Comparison of ENCODE assay signal across 10 cellular contexts in genomic region chr22:36326178-36327161, GRCh38.
DNase-seq lines count a peak whose midpoint lies in the region; ATAC-seq, FAIRE-seq and TF ChIP-seq lines count a peak whose summit lies in the region.
"Had no signal": no experiment of that assay in that cellular context is flagged by ENCODE, and none has a peak within 500 bp of the region (broad histone marks: within the 10 kb centered on the region; RNA-seq: fewer than 3 reads in every experiment).

No MANE protein-coding gene starts in this region.

- H3K27ac ChIP-seq in H1 (ENCODE audit: low read depth, low read length) (peak overlapping the region; percentile 44; the same call in 1 of the 2 replicates), neutrophil (peak overlapping the region; percentile 95)

- no peak overlapping the region for H3K23ac ChIP-seq in H1 (ENCODE audit: insufficient read length)

- H3K56ac ChIP-seq in H1 (replicated peaks; ENCODE audit: insufficient read length, low read depth, low read length), result no peak overlapping the region

- no peak for TF ChIP-seq POLR2A in H1 (IDR thresholded peaks at IDR 0.05; ENCODE audit: control extremely low read depth in 1 of 2, low read depth in 2 of 2, low read length in 2 of 2)

- H3K27me3 Mint-ChIP-seq in stimulated activated naive CD8-positive, alpha-beta T cell treated with anti-CD3 and anti-CD28 coated beads, Interleukin-15, Interleukin-2, amounts not matched to agents 100 ng/mL and 50 ng/mL, for 24 hours, result no peaks in the 10 kb centered on the region

- H3K4me2 ChIP-seq in H1 (ENCODE audit: insufficient read depth in 1 of 2, low read depth in 2 of 2, low read length in 2 of 2), result no peak overlapping the region

- H3K4me1 ChIP-seq in H1 (replicated peaks in 1 of 4; ENCODE audit: control insufficient read depth in 3 of 4, insufficient read depth in 4 of 4, low read length in 3 of 4) (peaks cover 9 to 24% (median 20%) of the 10 kb centered on the region in 4 experiments), neutrophil (ENCODE audit: control insufficient read depth in 1 of 2, insufficient read depth in 1 of 2, low read depth in 1 of 2, low read length in 1 of 2) (peaks cover 39 to 43% of the 10 kb centered on the region in 2 experiments)

- H3K27ac Mint-ChIP-seq in stimulated activated naive CD8-positive, alpha-beta T cell treated with anti-CD3 and anti-CD28 coated beads, Interleukin-15, Interleukin-2, amounts not matched to agents 100 ng/mL and 50 ng/mL, for 24 hours, result peak overlapping the region; percentile 100

- H3K79me1 ChIP-seq in H1 (ENCODE audit: low read depth, low read length), result peaks cover 13% of the 10 kb centered on the region

- DNase-seq in stimulated activated naive CD8-positive, alpha-beta T cell treated with anti-CD3 and anti-CD28 coated beads, Interleukin-15, Interleukin-2, amounts not matched to agents 100 U/mL and 50 U/mL, for 24 hours, result no peak
- DNase-seq in H1 (ENCODE audit: low read depth in 1 of 2, low spot score in 2 of 2) (no peak), NCI-H446 (lab: John Stamatoyannopoulos, UW) (no peak), midbrain (lab: John Stamatoyannopoulos, UW) (no peak), superior temporal gyrus (ENCODE audit: extremely low spot score) (no peak)
- DNase-seq: COR-L47, NCI-H187 treated with DMSO at 0.1 percent for 48 hours had no signal

- H2BK12ac ChIP-seq in H1 (ENCODE audit: low read depth, low read length), result peak overlapping the region; percentile 35; the same call in 1 of the 2 replicates

- H3K9ac ChIP-seq in H1 (replicated peaks in 1 of 4; ENCODE audit: extremely low read depth in 1 of 4, low read depth in 3 of 4, low read length in 3 of 4), result no peak overlapping the region

- no peaks in the 10 kb centered on the region for H3K9me3 Mint-ChIP-seq in stimulated activated naive CD8-positive, alpha-beta T cell treated with anti-CD3 and anti-CD28 coated beads, Interleukin-15, Interleukin-2, amounts not matched to agents 100 ng/mL and 50 ng/mL, for 24 hours

- H3K14ac ChIP-seq in H1 (ENCODE audit: insufficient read length), result no peak overlapping the region

- no peak overlapping the region for H4K91ac ChIP-seq in H1 (replicated peaks; ENCODE audit: insufficient read length, low read length)

- no peak overlapping the region for H2BK20ac ChIP-seq in H1 (ENCODE audit: low read length)

- FAIRE-seq in H1 (lab: Jason Lieb, UNC), result no peak

- no peak overlapping the region for H2AFZ ChIP-seq in H1 (ENCODE audit: low read length)

- H2BK5ac ChIP-seq in H1 (ENCODE audit: low read depth, low read length), result peak overlapping the region; percentile 62; the same call in 1 of the 2 replicates

- H3K4ac ChIP-seq in H1 (replicated peaks; ENCODE audit: insufficient read length, low read depth, low read length), result no peak overlapping the region

- no peak overlapping the region for H4K8ac ChIP-seq in H1 (ENCODE audit: extremely low read depth, insufficient read depth, low read length)

- H3K23me2 ChIP-seq in H1 (ENCODE audit: low read depth, low read length), result no peaks in the 10 kb centered on the region

- H3K79me2 ChIP-seq in H1 (ENCODE audit: control insufficient read depth in 1 of 2, insufficient read depth in 2 of 2, low read length in 2 of 2), result peaks cover 0 to 49% of the 10 kb centered on the region in 2 experiments; a peak in 2 of 4 replicates

- H2BK15ac ChIP-seq in H1 (ENCODE audit: low read length), result no peak overlapping the region

- CTCF ChIA-PET in H1 (lab: Charles Lee; ENCODE audit: partially characterized antibody), result interaction anchor here (0.5 to 6.7 kb wide), 25 partner anchors 8 to 874 kb away, joined by 3 to 37 read pairs (median 4); no protein-coding TSS in a partner anchor

- peaks cover 86% of the 10 kb centered on the region for H3K36me3 Mint-ChIP-seq in stimulated activated naive CD8-positive, alpha-beta T cell treated with anti-CD3 and anti-CD28 coated beads, Interleukin-15, Interleukin-2, amounts not matched to agents 100 ng/mL and 50 ng/mL, for 24 hours (ENCODE audit: low read depth)

- H3K9me3 ChIP-seq in H1 (ENCODE audit: insufficient read depth in 2 of 2, low read depth in 1 of 2, low read length in 1 of 2) (no peaks in the 10 kb centered on the region), neutrophil (peaks cover 4% of the 10 kb centered on the region)

- H3K4me3 ChIP-seq in H1 (ENCODE audit: extremely low read depth in 1 of 4, insufficient read depth in 2 of 4, low read depth in 3 of 4, low read length in 4 of 4) (no peak overlapping the region), neutrophil (ENCODE audit: low read depth in 1 of 2, low read length in 1 of 2) (no peak overlapping the region)

- H3K4me1 Mint-ChIP-seq in stimulated activated naive CD8-positive, alpha-beta T cell treated with anti-CD3 and anti-CD28 coated beads, Interleukin-15, Interleukin-2, amounts not matched to agents 100 ng/mL and 50 ng/mL, for 24 hours (ENCODE audit: low read depth), result peaks cover 47% of the 10 kb centered on the region

- H3K27me3 ChIP-seq in H1 (replicated peaks in 1 of 4; ENCODE audit: control insufficient read depth in 3 of 4, extremely low read depth in 1 of 4, insufficient read depth in 3 of 4, low read length in 3 of 4) (no peaks in the 10 kb centered on the region), neutrophil (no peaks in the 10 kb centered on the region)

- no peak for TF ChIP-seq RAD21 in H1 (IDR thresholded peaks at IDR 0.05 in 1 of 2, conservative IDR thresholded peaks at IDR 0.05 in 1 of 2; ENCODE audit: low read depth in 2 of 2, low read length in 2 of 2)

- peaks cover 3 to 31% of the 10 kb centered on the region in 2 experiments for H4K20me1 ChIP-seq in H1 (replicated peaks in 1 of 2; ENCODE audit: control insufficient read depth in 1 of 2, insufficient read depth in 2 of 2, low read length in 2 of 2)

- 92% methylated on average over 20 of the region's 20 CpGs; no CpG with 5 or more reads in 1 of the 2 experiments for WGBS in H1 (ENCODE audit: extremely low coverage in 1 of 2, insufficient coverage in 1 of 2, insufficient read length in 1 of 2, insufficient replicate concordance in 2 of 2, low coverage in 1 of 2, low lambda C conversion rate in 2 of 2, missing lambda C conversion rate in 1 of 2), 2 experiments

- no peak overlapping the region for H3K18ac ChIP-seq in H1 (ENCODE audit: extremely low read depth, low read length)

- H2AK5ac ChIP-seq in H1 (ENCODE audit: low read depth, low read length), result no peak overlapping the region; the same call in 1 of the 2 replicates

- TF ChIP-seq CTCF in H1 (IDR thresholded peaks at IDR 0.05; ENCODE audit: control extremely low read depth in 1 of 3, insufficient read depth in 1 of 3, low read depth in 1 of 3, low read length in 3 of 3) (no peak), neutrophil (IDR thresholded peaks at IDR 0.05) (no peak)

- H3K4me3 Mint-ChIP-seq in stimulated activated naive CD8-positive, alpha-beta T cell treated with anti-CD3 and anti-CD28 coated beads, Interleukin-15, Interleukin-2, amounts not matched to agents 100 ng/mL and 50 ng/mL, for 24 hours, result peak overlapping the region; percentile 1

- H2BK120ac ChIP-seq in H1 (replicated peaks; ENCODE audit: low read depth, low read length), result no peak overlapping the region

- POLR2A ChIA-PET in H1 (lab: Charles Lee; ENCODE audit: partially characterized antibody), result interaction anchor here (1.1 to 4.2 kb wide), 10 partner anchors 8 to 155 kb away, joined by 3 to 21 read pairs (median 4); partner anchors contain the start of genes MYH9 and TXN2

- no peak overlapping the region for H4K5ac ChIP-seq in H1 (ENCODE audit: insufficient read length, low read depth, low read length)

- no peak for TF ChIP-seq EP300 in H1 (IDR thresholded peaks at IDR 0.05; ENCODE audit: borderline replicate concordance in 1 of 2, low read depth in 2 of 2, low read length in 2 of 2)

- H3K36me3 ChIP-seq in H1 (ENCODE audit: control insufficient read depth in 2 of 4, insufficient read depth in 4 of 4, low read length in 3 of 4), result peaks cover 20 to 52% (median 45%) of the 10 kb centered on the region in 4 experiments
- H3K36me3 ChIP-seq in neutrophil, result peaks cover 99% of the 10 kb centered on the region

- ATAC-seq in stimulated activated naive CD8-positive, alpha-beta T cell treated with anti-CD3 and anti-CD28 coated beads, Interleukin-15, Interleukin-2, amounts not matched to agents 100 U/mL and 50 U/mL, for 24 hours, result no peak
- ATAC-seq in GM21737 (IDR thresholded peaks at IDR 0.05; ENCODE audit: unreplicated experiment), result no peak

TF ChIP-seq in H1, 55 proteins besides CTCF, POLR2A, EP300 and RAD21:
- TF ChIP-seq TAF1 (IDR thresholded peaks at IDR 0.05; ENCODE audit: low read depth, low read length), result no peak
- no peak for TF ChIP-seq RXRA (IDR thresholded peaks at IDR 0.05; ENCODE audit: insufficient read depth, low read depth, low read length)
- no peak for TF ChIP-seq BCL11A (IDR thresholded peaks at IDR 0.05; ENCODE audit: low read depth in 2 of 2, low read length in 2 of 2)
- no peak for TF ChIP-seq JUND (IDR thresholded peaks at IDR 0.05; ENCODE audit: low read length)
- peak; percentile 45; the same call in 1 of the 2 replicates for TF ChIP-seq POLR2AphosphoS5 (IDR thresholded peaks at IDR 0.05; ENCODE audit: low read depth, low read length)
- TF ChIP-seq ASH2L (IDR thresholded peaks at IDR 0.05; ENCODE audit: low read length), result no peak
